Comparison of ENCODE assay signal across 1 cellular context in the genomic region with DNA sequence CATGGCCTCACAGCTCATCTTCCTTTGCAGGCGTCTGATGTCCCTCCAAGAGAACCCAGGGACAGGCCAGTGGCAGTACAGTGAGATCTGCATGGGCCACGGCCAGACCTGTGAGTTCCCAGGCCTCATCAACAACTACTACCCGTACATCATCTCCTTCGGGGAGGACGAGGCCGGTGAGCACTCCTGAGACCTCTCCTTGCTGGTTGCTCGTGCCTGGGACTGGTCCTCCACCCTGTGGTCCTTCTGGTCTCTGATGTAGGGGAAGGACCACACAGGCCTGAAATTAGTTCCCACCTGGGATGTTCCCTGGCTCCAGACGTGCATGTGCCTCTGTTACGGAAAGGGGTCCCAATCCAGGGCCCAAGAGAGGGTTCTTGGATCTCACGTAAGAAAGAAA.
TF ChIP-seq lines count a peak whose summit lies in the region.

No MANE protein-coding gene starts in this region.

TF ChIP-seq in H1, 55 proteins besides CTCF, POLR2A, EP300 and RAD21:
- no peak for TF ChIP-seq SP2 (IDR thresholded peaks at IDR 0.05; ENCODE audit: low read length)
- no peak for TF ChIP-seq EGR1 (IDR thresholded peaks at IDR 0.05; ENCODE audit: borderline replicate concordance, low read depth, low read length)
- TF ChIP-seq SRF (IDR thresholded peaks at IDR 0.05; ENCODE audit: low read depth, low read length): no peak
- TF ChIP-seq ZNF274 (IDR thresholded peaks at IDR 0.05; ENCODE audit: borderline replicate concordance, extremely low read depth, low read length): no peak
- no peak for TF ChIP-seq TEAD4 (IDR thresholded peaks at IDR 0.05; ENCODE audit: low read depth, low read length)
- no peak for TF ChIP-seq SIRT6 (IDR thresholded peaks at IDR 0.05; ENCODE audit: low read length)
- TF ChIP-seq RXRA (IDR thresholded peaks at IDR 0.05; ENCODE audit: insufficient read depth, low read depth, low read length): no peak
- no peak for TF ChIP-seq CBX5 (IDR thresholded peaks at IDR 0.05; ENCODE audit: low read depth, low read length)
- no peak for TF ChIP-seq SP1 (IDR thresholded peaks at IDR 0.05; ENCODE audit: low read depth, low read length)
- no peak for TF ChIP-seq HDAC6 (IDR thresholded peaks at IDR 0.05; ENCODE audit: low read depth, low read length)
- TF ChIP-seq KDM4A (IDR thresholded peaks at IDR 0.05; ENCODE audit: low read depth, low read length, severe bottlenecking): no peak
- no peak for TF ChIP-seq BRCA1 (IDR thresholded peaks at IDR 0.05; ENCODE audit: low read depth, low read length)
- no peak for TF ChIP-seq TCF12 (IDR thresholded peaks at IDR 0.05; ENCODE audit: low read depth, low read length)
- TF ChIP-seq GABPA (IDR thresholded peaks at IDR 0.05; ENCODE audit: borderline replicate concordance, insufficient read depth, low read length): no peak
- no peak for TF ChIP-seq EZH2 (IDR thresholded peaks at IDR 0.05; ENCODE audit: low read depth, low read length, severe bottlenecking)
- no peak for TF ChIP-seq POU5F1 (IDR thresholded peaks at IDR 0.05; ENCODE audit: low read depth, low read length)
- TF ChIP-seq RNF2 (IDR thresholded peaks at IDR 0.05; ENCODE audit: borderline replicate concordance, low read depth, low read length, missing control alignments, poor library complexity, severe bottlenecking): no peak
- no peak for TF ChIP-seq BACH1 (IDR thresholded peaks at IDR 0.05; ENCODE audit: low read length)
- TF ChIP-seq, protein P1, sequence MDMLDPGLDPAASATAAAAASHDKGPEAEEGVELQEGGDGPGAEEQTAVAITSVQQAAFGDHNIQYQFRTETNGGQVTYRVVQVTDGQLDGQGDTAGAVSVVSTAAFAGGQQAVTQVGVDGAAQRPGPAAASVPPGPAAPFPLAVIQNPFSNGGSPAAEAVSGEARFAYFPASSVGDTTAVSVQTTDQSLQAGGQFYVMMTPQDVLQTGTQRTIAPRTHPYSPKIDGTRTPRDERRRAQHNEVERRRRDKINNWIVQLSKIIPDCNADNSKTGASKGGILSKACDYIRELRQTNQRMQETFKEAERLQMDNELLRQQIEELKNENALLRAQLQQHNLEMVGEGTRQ (IDR thresholded peaks at IDR 0.05; ENCODE audit: low read length): no peak
- TF ChIP-seq HDAC2 (IDR thresholded peaks at IDR 0.05; ENCODE audit: borderline replicate concordance in 1 of 2, low read depth in 2 of 2, low read length in 2 of 2): no peak
TF ChIP-seq in H1: peak in this region for 0.
